Comparison of ENCODE assay signal across 8 cellular contexts in the genomic region with DNA sequence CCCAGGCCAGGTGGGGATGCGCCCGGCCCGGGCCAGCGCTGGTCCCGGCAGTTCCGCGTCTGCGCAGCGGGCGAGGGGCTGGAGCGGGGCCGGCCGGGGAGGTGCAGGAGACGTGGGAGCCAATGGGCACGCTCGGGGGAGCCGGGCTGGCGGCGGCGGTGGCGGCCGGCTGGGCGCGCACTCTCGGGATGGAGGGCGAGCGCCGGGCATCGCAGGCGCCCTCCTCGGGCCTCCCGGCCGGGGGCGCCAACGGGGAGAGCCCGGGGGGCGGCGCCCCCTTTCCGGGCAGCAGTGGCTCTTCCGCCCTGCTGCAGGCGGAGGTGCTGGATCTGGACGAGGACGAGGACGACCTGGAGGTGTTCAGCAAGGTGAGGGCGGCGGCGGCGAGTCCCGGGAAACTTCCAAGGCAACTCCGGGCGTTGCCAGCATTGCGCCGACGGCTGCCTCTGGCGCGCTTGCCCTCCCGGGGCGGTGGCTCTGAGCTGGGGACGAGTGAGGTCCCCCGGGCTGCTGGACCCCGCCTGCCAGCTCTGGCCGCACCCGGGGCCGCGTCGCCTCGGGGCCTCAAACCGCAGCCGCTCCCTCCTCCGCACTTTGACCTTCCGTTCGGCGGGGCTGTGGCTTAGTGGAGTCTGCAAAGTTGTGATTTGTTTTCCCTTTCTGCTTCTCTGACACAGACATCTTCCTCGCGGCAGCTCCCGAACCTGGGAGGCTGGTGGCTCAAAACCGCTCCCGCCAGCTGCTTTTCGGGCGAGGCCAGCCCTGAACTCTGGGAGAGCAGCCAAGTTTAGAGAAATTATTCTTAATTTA. TPM values are rescaled to one million over a fixed set of nuclear protein-coding genes. Genes with fewer than 3 reads are reported as not detected.
DNase-seq lines count a peak whose midpoint lies in the region; ATAC-seq and TF ChIP-seq lines count a peak whose summit lies in the region.

A gene with protein sequence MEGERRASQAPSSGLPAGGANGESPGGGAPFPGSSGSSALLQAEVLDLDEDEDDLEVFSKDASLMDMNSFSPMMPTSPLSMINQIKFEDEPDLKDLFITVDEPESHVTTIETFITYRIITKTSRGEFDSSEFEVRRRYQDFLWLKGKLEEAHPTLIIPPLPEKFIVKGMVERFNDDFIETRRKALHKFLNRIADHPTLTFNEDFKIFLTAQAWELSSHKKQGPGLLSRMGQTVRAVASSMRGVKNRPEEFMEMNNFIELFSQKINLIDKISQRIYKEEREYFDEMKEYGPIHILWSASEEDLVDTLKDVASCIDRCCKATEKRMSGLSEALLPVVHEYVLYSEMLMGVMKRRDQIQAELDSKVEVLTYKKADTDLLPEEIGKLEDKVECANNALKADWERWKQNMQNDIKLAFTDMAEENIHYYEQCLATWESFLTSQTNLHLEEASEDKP (plus strand): TSS at position 178 of the 810 bp plus-strand sequence. CDS start 11 bp downstream, at position 189.

- ATAC-seq in HG02623 (IDR thresholded peaks at IDR 0.05; ENCODE audit: unreplicated experiment), result peak; percentile 93
- peak; percentile 52 for ATAC-seq in activated naive CD8-positive, alpha-beta T cell treated with anti-CD3 and anti-CD28 coated beads, Interleukin-2, amount 50 U/mL, for 24 hours

- no peak within 1 kb of the TSS for H2AFZ ChIP-seq in neural cell (ENCODE audit: low read depth, low read length)

- H3K4me3 Mint-ChIP-seq in activated naive CD8-positive, alpha-beta T cell treated with anti-CD3 and anti-CD28 coated beads, Interleukin-2, amount 50 U/mL, for 24 hours, result peak within 1 kb of the TSS; percentile 76

- H3K9me2 ChIP-seq in neural cell (ENCODE audit: insufficient read depth, low read length), result no peaks in the 10 kb centered on the region

- no peaks in the 10 kb centered on the region for H3F3A ChIP-seq in neural cell (ENCODE audit: insufficient read depth, low read length, poor library complexity, severe bottlenecking)

- peak within 1 kb of the TSS; percentile 87 for H3K4me3 ChIP-seq in neural cell (ENCODE audit: low read length)

- peaks cover 24% of the 10 kb centered on the region for H3K27me3 ChIP-seq in neural cell (ENCODE audit: insufficient read depth, low read depth, low read length)

- H3K27ac Mint-ChIP-seq in activated naive CD8-positive, alpha-beta T cell treated with anti-CD3 and anti-CD28 coated beads, Interleukin-2, amount 50 U/mL, for 24 hours, result no peak within 1 kb of the TSS

- H3K27ac ChIP-seq in neural cell (ENCODE audit: low read length), result no peak within 1 kb of the TSS

- peaks cover 13% of the 10 kb centered on the region for H3K4me1 Mint-ChIP-seq in activated naive CD8-positive, alpha-beta T cell treated with anti-CD3 and anti-CD28 coated beads, Interleukin-2, amount 50 U/mL, for 24 hours

- H3K27me3 Mint-ChIP-seq in activated naive CD8-positive, alpha-beta T cell treated with anti-CD3 and anti-CD28 coated beads, Interleukin-2, amount 50 U/mL, for 24 hours, result peaks cover 46% of the 10 kb centered on the region

- H3K9ac ChIP-seq in neural cell (ENCODE audit: low read length), result peak within 1 kb of the TSS; percentile 40

- no peak for TF ChIP-seq EP300 in neural cell (conservative IDR thresholded peaks at IDR 0.05; ENCODE audit: poor library complexity, severe bottlenecking)

- no peaks in the 10 kb centered on the region for H3K36me3 ChIP-seq in neural cell (ENCODE audit: insufficient read depth, low read length)

- no peaks in the 10 kb centered on the region for H3K36me3 Mint-ChIP-seq in activated naive CD8-positive, alpha-beta T cell treated with anti-CD3 and anti-CD28 coated beads, Interleukin-2, amount 50 U/mL, for 24 hours (ENCODE audit: low read depth)

- H3K79me2 ChIP-seq in neural cell (replicated peaks; ENCODE audit: insufficient read depth, low read length), result no peaks in the 10 kb centered on the region

- peak; percentile 54 for TF ChIP-seq CTCF in neural cell (IDR thresholded peaks at IDR 0.05; ENCODE audit: poor library complexity, severe bottlenecking)

- H4K20me1 ChIP-seq in neural cell (ENCODE audit: insufficient read depth), result no peaks in the 10 kb centered on the region

- H3K4me2 ChIP-seq in neural cell (ENCODE audit: low read length), result peak within 1 kb of the TSS; percentile 79

- peak; percentile 29 for TF ChIP-seq RAD21 in neural cell (conservative IDR thresholded peaks at IDR 0.05)

- DNase-seq in stimulated activated CD4-positive, alpha-beta T cell treated with anti-CD3 and anti-CD28 coated beads, Interleukin-2, amount 100 ng/mL, for 48 hours, result peak; percentile 1 to 2
- DNase-seq in stimulated activated CD4-positive, alpha-beta T cell treated with anti-CD3 and anti-CD28 coated beads, Interleukin-4, amount 100 ng/mL, for 4 hours, result no peak
- DNase-seq in NCI-H2107 (lab: John Stamatoyannopoulos, UW) (peak; percentile 23), glomerular visceral epithelial cell (ENCODE audit: extremely low spot score) (peak; percentile 83), NCI-H128 (lab: John Stamatoyannopoulos, UW; ENCODE audit: unreplicated experiment) (no peak)
- DNase-seq in activated naive CD8-positive, alpha-beta T cell treated with anti-CD3 and anti-CD28 coated beads, Interleukin-2, amount 50 U/mL, for 24 hours, result peak; percentile 8

- H3K9me3 ChIP-seq in neural cell (ENCODE audit: low read length), result no peaks in the 10 kb centered on the region

- H3K9me3 Mint-ChIP-seq in activated naive CD8-positive, alpha-beta T cell treated with anti-CD3 and anti-CD28 coated beads, Interleukin-2, amount 50 U/mL, for 24 hours, result no peaks in the 10 kb centered on the region

TF ChIP-seq in neural cell, 6 proteins besides CTCF, POLR2A, EP300 and RAD21:
- TF ChIP-seq SMC3 (conservative IDR thresholded peaks at IDR 0.05; ENCODE audit: poor library complexity) (no peak), MXI1 (conservative IDR thresholded peaks at IDR 0.05; ENCODE audit: poor library complexity, severe bottlenecking) (peak; percentile 21), POLR2AphosphoS5 (IDR thresholded peaks at IDR 0.05) (no peak)

RNA-seq across cellular contexts. Expression of the gene that starts here (rescaled TPM):
- 6.4 and 7.5 TPM in 2 replicates for polyA plus RNA-seq in neural cell
- 3.4 and 4.2 TPM in 2 replicates for polyA minus RNA-seq in neural cell

Comparison
In these comparisons a context has a peak if more than half of its experiments do, and no peak if none do; other contexts are left out.
1. DNase-seq: peak in stimulated activated CD4-positive, alpha-beta T cell treated with anti-CD3 and anti-CD28 coated beads, Interleukin-2, amount 100 ng/mL, for 48 hours (2 of 2), NCI-H2107 (single experiment), activated naive CD8-positive, alpha-beta T cell treated with anti-CD3 and anti-CD28 coated beads, Interleukin-2, amount 50 U/mL, for 24 hours (single experiment) and glomerular visceral epithelial cell (single experiment); none in stimulated activated CD4-positive, alpha-beta T cell treated with anti-CD3 and anti-CD28 coated beads, Interleukin-4, amount 100 ng/mL, for 4 hours (0 of 2) and NCI-H128 (single experiment).